In the genomic region with DNA sequence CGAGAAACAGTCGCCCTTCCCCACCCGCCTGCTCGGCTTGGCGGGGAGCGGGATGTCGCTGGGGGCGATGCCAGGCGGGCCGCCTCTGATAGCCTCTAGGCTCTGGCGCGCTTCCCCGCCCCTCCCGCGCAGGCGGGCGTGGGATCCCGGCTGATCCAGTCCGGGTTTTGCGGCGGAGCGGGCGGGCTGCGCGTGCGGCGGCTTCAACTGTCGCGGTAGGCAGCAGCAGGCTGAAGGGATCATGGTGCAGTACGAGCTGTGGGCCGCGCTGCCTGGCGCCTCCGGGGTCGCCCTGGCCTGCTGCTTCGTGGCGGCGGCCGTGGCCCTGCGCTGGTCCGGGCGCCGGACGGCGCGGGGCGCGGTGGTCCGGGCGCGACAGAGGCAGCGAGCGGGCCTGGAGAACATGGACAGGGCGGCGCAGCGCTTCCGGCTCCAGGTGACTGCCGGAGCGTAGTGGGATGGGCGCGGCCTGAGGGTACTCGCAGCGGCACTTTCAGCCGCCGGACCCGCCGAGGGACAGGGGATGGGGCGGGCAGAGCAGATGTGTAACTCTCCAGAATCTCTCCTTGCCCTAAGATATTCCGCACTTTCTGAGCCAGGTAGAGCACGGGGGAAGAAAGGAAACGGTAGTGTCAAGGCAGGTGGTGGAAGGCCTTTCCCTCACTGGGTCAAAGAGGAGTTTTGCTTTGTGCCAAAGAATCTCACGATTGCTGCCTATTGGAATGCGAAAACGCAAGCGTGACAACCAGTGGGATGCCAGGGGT, we compare ENCODE assay signal across 1 cellular context.
TF ChIP-seq lines count a peak whose summit lies in the region.

A gene (plus strand): TSS at position 210 of the 764 bp plus-strand sequence. CDS start 32 bp downstream, at position 242.

TF ChIP-seq in HepG2, 621 proteins besides CTCF, POLR2A, EP300 and RAD21 (continued from another document and continues in another):
- TF ChIP-seq, protein P1, sequence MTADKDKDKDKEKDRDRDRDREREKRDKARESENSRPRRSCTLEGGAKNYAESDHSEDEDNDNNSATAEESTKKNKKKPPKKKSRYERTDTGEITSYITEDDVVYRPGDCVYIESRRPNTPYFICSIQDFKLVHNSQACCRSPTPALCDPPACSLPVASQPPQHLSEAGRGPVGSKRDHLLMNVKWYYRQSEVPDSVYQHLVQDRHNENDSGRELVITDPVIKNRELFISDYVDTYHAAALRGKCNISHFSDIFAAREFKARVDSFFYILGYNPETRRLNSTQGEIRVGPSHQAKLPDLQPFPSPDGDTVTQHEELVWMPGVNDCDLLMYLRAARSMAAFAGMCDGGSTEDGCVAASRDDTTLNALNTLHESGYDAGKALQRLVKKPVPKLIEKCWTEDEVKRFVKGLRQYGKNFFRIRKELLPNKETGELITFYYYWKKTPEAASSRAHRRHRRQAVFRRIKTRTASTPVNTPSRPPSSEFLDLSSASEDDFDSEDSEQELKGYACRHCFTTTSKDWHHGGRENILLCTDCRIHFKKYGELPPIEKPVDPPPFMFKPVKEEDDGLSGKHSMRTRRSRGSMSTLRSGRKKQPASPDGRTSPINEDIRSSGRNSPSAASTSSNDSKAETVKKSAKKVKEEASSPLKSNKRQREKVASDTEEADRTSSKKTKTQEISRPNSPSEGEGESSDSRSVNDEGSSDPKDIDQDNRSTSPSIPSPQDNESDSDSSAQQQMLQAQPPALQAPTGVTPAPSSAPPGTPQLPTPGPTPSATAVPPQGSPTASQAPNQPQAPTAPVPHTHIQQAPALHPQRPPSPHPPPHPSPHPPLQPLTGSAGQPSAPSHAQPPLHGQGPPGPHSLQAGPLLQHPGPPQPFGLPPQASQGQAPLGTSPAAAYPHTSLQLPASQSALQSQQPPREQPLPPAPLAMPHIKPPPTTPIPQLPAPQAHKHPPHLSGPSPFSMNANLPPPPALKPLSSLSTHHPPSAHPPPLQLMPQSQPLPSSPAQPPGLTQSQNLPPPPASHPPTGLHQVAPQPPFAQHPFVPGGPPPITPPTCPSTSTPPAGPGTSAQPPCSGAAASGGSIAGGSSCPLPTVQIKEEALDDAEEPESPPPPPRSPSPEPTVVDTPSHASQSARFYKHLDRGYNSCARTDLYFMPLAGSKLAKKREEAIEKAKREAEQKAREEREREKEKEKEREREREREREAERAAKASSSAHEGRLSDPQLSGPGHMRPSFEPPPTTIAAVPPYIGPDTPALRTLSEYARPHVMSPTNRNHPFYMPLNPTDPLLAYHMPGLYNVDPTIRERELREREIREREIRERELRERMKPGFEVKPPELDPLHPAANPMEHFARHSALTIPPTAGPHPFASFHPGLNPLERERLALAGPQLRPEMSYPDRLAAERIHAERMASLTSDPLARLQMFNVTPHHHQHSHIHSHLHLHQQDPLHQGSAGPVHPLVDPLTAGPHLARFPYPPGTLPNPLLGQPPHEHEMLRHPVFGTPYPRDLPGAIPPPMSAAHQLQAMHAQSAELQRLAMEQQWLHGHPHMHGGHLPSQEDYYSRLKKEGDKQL (CRISPR knock-in tag; IDR thresholded peaks at IDR 0.05; ENCODE audit: low read depth): no peak
- TF ChIP-seq PTBP1 (IDR thresholded peaks at IDR 0.05; ENCODE audit: low read depth, low read length, poor library complexity, severe bottlenecking): no peak
- peak; percentile 76 for TF ChIP-seq ISL2 (CRISPR knock-in tag; IDR thresholded peaks at IDR 0.05)
- peak; percentile 82; the same call in 1 of the 2 replicates for TF ChIP-seq SMAD3 (CRISPR knock-in tag; IDR thresholded peaks at IDR 0.05)
- TF ChIP-seq MTA3 (CRISPR knock-in tag; IDR thresholded peaks at IDR 0.05): 0 out of 2 replicates have a peak, but pooled peaks have one; percentile 54
- peak; percentile 96 for TF ChIP-seq IKZF4 (CRISPR knock-in tag; IDR thresholded peaks at IDR 0.05; ENCODE audit: borderline replicate concordance, low read depth, not compliant biosample characterization)
- TF ChIP-seq, protein P2, sequence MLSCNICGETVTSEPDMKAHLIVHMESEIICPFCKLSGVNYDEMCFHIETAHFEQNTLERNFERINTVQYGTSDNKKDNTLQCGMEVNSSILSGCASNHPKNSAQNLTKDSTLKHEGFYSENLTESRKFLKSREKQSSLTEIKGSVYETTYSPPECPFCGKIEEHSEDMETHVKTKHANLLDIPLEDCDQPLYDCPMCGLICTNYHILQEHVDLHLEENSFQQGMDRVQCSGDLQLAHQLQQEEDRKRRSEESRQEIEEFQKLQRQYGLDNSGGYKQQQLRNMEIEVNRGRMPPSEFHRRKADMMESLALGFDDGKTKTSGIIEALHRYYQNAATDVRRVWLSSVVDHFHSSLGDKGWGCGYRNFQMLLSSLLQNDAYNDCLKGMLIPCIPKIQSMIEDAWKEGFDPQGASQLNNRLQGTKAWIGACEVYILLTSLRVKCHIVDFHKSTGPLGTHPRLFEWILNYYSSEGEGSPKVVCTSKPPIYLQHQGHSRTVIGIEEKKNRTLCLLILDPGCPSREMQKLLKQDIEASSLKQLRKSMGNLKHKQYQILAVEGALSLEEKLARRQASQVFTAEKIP (CRISPR knock-in tag; IDR thresholded peaks at IDR 0.05; ENCODE audit: borderline replicate concordance): no peak
- peak; percentile 86; the same call in 1 of the 2 replicates for TF ChIP-seq EEA1 (CRISPR knock-in tag; IDR thresholded peaks at IDR 0.05; ENCODE audit: borderline replicate concordance)
- TF ChIP-seq ZFP90 (CRISPR knock-in tag; IDR thresholded peaks at IDR 0.05; ENCODE audit: borderline replicate concordance): 0 out of 2 replicates have a peak, but pooled peaks have one; percentile 54
- TF ChIP-seq, protein P3, sequence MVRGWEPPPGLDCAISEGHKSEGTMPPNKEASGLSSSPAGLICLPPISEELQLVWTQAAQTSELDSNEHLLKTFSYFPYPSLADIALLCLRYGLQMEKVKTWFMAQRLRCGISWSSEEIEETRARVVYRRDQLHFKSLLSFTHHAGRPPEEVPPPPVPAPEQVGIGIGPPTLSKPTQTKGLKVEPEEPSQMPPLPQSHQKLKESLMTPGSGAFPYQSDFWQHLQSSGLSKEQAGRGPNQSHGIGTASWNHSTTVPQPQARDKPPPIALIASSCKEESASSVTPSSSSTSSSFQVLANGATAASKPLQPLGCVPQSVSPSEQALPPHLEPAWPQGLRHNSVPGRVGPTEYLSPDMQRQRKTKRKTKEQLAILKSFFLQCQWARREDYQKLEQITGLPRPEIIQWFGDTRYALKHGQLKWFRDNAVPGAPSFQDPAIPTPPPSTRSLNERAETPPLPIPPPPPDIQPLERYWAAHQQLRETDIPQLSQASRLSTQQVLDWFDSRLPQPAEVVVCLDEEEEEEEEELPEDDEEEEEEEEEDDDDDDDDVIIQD (CRISPR knock-in tag; IDR thresholded peaks at IDR 0.05; ENCODE audit: low read depth): no peak
- TF ChIP-seq, protein P4, sequence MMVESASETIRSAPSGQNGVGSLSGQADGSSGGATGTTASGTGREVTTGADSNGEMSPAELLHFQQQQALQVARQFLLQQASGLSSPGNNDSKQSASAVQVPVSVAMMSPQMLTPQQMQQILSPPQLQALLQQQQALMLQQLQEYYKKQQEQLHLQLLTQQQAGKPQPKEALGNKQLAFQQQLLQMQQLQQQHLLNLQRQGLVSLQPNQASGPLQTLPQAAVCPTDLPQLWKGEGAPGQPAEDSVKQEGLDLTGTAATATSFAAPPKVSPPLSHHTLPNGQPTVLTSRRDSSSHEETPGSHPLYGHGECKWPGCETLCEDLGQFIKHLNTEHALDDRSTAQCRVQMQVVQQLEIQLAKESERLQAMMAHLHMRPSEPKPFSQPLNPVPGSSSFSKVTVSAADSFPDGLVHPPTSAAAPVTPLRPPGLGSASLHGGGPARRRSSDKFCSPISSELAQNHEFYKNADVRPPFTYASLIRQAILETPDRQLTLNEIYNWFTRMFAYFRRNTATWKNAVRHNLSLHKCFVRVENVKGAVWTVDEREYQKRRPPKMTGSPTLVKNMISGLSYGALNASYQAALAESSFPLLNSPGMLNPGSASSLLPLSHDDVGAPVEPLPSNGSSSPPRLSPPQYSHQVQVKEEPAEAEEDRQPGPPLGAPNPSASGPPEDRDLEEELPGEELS (CRISPR knock-in tag; IDR thresholded peaks at IDR 0.05): no peak
- peak; percentile 77 for TF ChIP-seq PHF20 (CRISPR knock-in tag; IDR thresholded peaks at IDR 0.05)
- TF ChIP-seq, protein P5, sequence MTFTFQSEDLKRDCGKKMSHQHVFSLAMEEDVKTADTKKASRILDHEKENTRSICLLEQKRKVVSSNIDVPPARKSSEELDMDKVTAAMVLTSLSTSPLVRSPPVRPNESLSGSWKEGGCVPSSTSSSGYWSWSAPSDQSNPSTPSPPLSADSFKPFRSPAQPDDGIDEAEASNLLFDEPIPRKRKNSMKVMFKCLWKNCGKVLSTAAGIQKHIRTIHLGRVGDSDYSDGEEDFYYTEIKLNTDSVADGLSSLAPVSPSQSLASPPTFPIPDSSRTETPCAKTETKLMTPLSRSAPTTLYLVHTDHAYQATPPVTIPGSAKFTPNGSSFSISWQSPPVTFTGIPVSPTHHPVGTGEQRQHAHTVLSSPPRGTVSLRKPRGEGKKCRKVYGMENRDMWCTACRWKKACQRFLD (CRISPR knock-in tag; IDR thresholded peaks at IDR 0.05; ENCODE audit: borderline replicate concordance): peak; percentile 60; the same call in 1 of the 2 replicates
- TF ChIP-seq HNF4A (CRISPR knock-in tag; IDR thresholded peaks at IDR 0.05): peak; percentile 55
- TF ChIP-seq, protein P6, sequence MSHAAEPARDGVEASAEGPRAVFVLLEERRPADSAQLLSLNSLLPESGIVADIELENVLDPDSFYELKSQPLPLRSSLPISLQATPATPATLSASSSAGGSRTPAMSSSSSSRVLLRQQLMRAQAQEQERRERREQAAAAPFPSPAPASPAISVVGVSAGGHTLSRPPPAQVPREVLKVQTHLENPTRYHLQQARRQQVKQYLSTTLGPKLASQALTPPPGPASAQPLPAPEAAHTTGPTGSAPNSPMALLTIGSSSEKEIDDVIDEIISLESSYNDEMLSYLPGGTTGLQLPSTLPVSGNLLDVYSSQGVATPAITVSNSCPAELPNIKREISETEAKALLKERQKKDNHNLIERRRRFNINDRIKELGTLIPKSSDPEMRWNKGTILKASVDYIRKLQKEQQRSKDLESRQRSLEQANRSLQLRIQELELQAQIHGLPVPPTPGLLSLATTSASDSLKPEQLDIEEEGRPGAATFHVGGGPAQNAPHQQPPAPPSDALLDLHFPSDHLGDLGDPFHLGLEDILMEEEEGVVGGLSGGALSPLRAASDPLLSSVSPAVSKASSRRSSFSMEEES (CRISPR knock-in tag; IDR thresholded peaks at IDR 0.05): peak; percentile 76
- TF ChIP-seq, protein P7, sequence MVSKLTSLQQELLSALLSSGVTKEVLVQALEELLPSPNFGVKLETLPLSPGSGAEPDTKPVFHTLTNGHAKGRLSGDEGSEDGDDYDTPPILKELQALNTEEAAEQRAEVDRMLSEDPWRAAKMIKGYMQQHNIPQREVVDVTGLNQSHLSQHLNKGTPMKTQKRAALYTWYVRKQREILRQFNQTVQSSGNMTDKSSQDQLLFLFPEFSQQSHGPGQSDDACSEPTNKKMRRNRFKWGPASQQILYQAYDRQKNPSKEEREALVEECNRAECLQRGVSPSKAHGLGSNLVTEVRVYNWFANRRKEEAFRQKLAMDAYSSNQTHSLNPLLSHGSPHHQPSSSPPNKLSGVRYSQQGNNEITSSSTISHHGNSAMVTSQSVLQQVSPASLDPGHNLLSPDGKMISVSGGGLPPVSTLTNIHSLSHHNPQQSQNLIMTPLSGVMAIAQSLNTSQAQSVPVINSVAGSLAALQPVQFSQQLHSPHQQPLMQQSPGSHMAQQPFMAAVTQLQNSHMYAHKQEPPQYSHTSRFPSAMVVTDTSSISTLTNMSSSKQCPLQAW (CRISPR knock-in tag; IDR thresholded peaks at IDR 0.05): no peak
- TF ChIP-seq KDM2A (CRISPR knock-in tag; IDR thresholded peaks at IDR 0.05; ENCODE audit: borderline replicate concordance, low read depth): peak; percentile 96
- TF ChIP-seq, protein P8, sequence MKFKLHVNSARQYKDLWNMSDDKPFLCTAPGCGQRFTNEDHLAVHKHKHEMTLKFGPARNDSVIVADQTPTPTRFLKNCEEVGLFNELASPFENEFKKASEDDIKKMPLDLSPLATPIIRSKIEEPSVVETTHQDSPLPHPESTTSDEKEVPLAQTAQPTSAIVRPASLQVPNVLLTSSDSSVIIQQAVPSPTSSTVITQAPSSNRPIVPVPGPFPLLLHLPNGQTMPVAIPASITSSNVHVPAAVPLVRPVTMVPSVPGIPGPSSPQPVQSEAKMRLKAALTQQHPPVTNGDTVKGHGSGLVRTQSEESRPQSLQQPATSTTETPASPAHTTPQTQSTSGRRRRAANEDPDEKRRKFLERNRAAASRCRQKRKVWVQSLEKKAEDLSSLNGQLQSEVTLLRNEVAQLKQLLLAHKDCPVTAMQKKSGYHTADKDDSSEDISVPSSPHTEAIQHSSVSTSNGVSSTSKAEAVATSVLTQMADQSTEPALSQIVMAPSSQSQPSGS (CRISPR knock-in tag; IDR thresholded peaks at IDR 0.05): 0 out of 2 replicates have a peak, but pooled peaks have one; percentile 18
- TF ChIP-seq, protein P9, sequence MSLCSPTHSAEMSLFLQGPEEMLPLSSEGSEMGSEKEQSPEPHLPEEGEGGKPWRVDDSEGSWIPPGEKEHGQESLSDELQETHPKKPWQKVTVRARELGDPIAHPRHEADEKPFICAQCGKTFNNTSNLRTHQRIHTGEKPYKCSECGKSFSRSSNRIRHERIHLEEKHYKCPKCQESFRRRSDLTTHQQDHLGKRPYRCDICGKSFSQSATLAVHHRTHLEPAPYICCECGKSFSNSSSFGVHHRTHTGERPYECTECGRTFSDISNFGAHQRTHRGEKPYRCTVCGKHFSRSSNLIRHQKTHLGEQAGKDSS (CRISPR knock-in tag; IDR thresholded peaks at IDR 0.05; ENCODE audit: borderline replicate concordance, low read depth): peak; percentile 69; the same call in 1 of the 2 replicates
- peak; percentile 76; the same call in 1 of the 2 replicates for TF ChIP-seq NRL (CRISPR knock-in tag; IDR thresholded peaks at IDR 0.05; ENCODE audit: borderline replicate concordance)
- TF ChIP-seq FOSL2 (CRISPR knock-in tag; IDR thresholded peaks at IDR 0.05): peak; percentile 52; the same call in 1 of the 2 replicates
- TF ChIP-seq ZNF101 (CRISPR knock-in tag; IDR thresholded peaks at IDR 0.05; ENCODE audit: borderline replicate concordance, low read depth): peak; percentile 68; the same call in 1 of the 2 replicates
- peak; percentile 1 for TF ChIP-seq AGO1 (IDR thresholded peaks at IDR 0.05; ENCODE audit: low read depth, low read length, poor library complexity, severe bottlenecking)
- 0 out of 2 replicates have a peak, but pooled peaks have one; percentile 17 for TF ChIP-seq ZFAT (CRISPR knock-in tag; conservative IDR thresholded peaks at IDR 0.05)
- 0 out of 2 replicates have a peak, but pooled peaks have one; percentile 46 for TF ChIP-seq ZNF205 (CRISPR knock-in tag; IDR thresholded peaks at IDR 0.05)
- no peak for TF ChIP-seq SIN3A (IDR thresholded peaks at IDR 0.05; ENCODE audit: borderline replicate concordance, low read depth, low read length)
- TF ChIP-seq ZNF724P (CRISPR knock-in tag; IDR thresholded peaks at IDR 0.05; ENCODE audit: borderline replicate concordance): peak; percentile 89; the same call in 1 of the 2 replicates
- TF ChIP-seq FOXJ3 (CRISPR knock-in tag; IDR thresholded peaks at IDR 0.05; ENCODE audit: borderline replicate concordance): no peak
- no peak for TF ChIP-seq JUNB (CRISPR knock-in tag; IDR thresholded peaks at IDR 0.05; ENCODE audit: borderline replicate concordance)
- peak; percentile 94; the same call in 1 of the 2 replicates for TF ChIP-seq ZNF773 (CRISPR knock-in tag; IDR thresholded peaks at IDR 0.05; ENCODE audit: borderline replicate concordance)
- TF ChIP-seq, protein P10, sequence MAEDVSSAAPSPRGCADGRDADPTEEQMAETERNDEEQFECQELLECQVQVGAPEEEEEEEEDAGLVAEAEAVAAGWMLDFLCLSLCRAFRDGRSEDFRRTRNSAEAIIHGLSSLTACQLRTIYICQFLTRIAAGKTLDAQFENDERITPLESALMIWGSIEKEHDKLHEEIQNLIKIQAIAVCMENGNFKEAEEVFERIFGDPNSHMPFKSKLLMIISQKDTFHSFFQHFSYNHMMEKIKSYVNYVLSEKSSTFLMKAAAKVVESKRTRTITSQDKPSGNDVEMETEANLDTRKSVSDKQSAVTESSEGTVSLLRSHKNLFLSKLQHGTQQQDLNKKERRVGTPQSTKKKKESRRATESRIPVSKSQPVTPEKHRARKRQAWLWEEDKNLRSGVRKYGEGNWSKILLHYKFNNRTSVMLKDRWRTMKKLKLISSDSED (CRISPR knock-in tag; IDR thresholded peaks at IDR 0.05): 0 out of 2 replicates have a peak, but pooled peaks have one; percentile 30
